13 cellular contexts compared by ENCODE assay signal in genomic region chr1:154940213-154940879, GRCh38. TPM values are rescaled to one million over a fixed set of nuclear protein-coding genes. Genes with fewer than 3 reads are reported as not detected.
A peak's percentile ranks its signal among the peaks of the same experiment; 100 is the strongest.
DNase-seq lines count a peak whose midpoint lies in the region; ATAC-seq, FAIRE-seq and TF ChIP-seq lines count a peak whose summit lies in the region.
"Had no signal": no experiment of that assay in that cellular context is flagged by ENCODE, and none has a peak within 500 bp of the region (broad histone marks: within the 10 kb centered on the region; RNA-seq: fewer than 3 reads in every experiment).

No MANE protein-coding gene starts in this region.

- no peak for TF ChIP-seq CTCF in kidney (IDR thresholded peaks at IDR 0.05; ENCODE audit: borderline replicate concordance, extremely low read depth, insufficient read depth)
- no peak for TF ChIP-seq CTCF in vagina (IDR thresholded peaks at IDR 0.05)
- TF ChIP-seq CTCF in left lung (IDR thresholded peaks at IDR 0.05), result no peak

- peak; percentile 3 for DNase-seq in stimulated activated CD4-positive, alpha-beta T cell treated with anti-CD3 and anti-CD28 coated beads, Interleukin-4, amount 100 ng/mL, for 24 hours
- DNase-seq in stimulated activated CD4-positive, alpha-beta T cell treated with anti-CD3 and anti-CD28 coated beads, Interleukin-4, amount 100 ng/mL, for 1 hour, result no peak
- no peak for DNase-seq in activated CD4-positive, alpha-beta memory T cell treated with anti-CD3 and anti-CD28 coated beads, Interleukin-2, amount 10 ng/mL, durations not matched to agents 7 days and 5 days
- DNase-seq in kidney (peak; percentile 34), vagina (ENCODE audit: extremely low spot score in 2 of 2) (no peak), NCI-H345 treated with DMSO at 0.1 percent for 48 hours (lab: John Stamatoyannopoulos, UW; ENCODE audit: unreplicated experiment) (no peak), left lung (no peak)
- DNase-seq in stimulated activated CD4-positive, alpha-beta T cell treated with anti-CD3 and anti-CD28 coated beads, Interleukin-12 subunit alpha, Interleukin-12 subunit beta, amount 100 ng/mL, for 4 hours, result no peak
- DNase-seq: activated CD8-positive, alpha-beta memory T cell treated with anti-CD3 and anti-CD28 coated beads, Interleukin-2, amount 50 U/mL, for 4 hours; mammary epithelial cell; NCI-H226; SW 1271 had no signal

- no peak for ATAC-seq in left lung

- H3K9me3 Mint-ChIP-seq in activated CD4-positive, alpha-beta memory T cell treated with anti-CD3 and anti-CD28 coated beads, Interleukin-2, amount 10 ng/mL, durations not matched to agents 7 days and 5 days, result no peaks in the 10 kb centered on the region

- intact Hi-C loops in kidney (cut with DNase I) (no loop called here), vagina (cut with DNase I) (no loop called here), left lung (cut with DNase I) (no loop called here)

- CTCF ChIA-PET in activated CD4-positive, alpha-beta memory T cell treated with anti-CD3 and anti-CD28 coated beads, Interleukin-2, amount 10 ng/mL, durations not matched to agents 7 days and 5 days (lab: Charles Lee), result interaction anchor here (0.5 to 1.0 kb wide), 4 partner anchors 21 to 145 kb away, joined by 3 to 4 read pairs (median 4); partner anchors contain the start of gene PYGO2

- H3K27ac ChIP-seq in kidney (ENCODE audit: low read depth in 2 of 2, low read length in 2 of 2) (no peak overlapping the region), vagina (peak overlapping the region; percentile 99), left lung (no peak overlapping the region)

- peaks cover 20 to 36% of the 10 kb centered on the region in 2 donors for H3K4me1 ChIP-seq in kidney (ENCODE audit: control insufficient read depth in 1 of 2, insufficient read depth in 1 of 2, low read depth in 1 of 2, low read length in 2 of 2)
- H3K4me1 ChIP-seq in vagina, result peaks cover 79% of the 10 kb centered on the region
- H3K4me1 ChIP-seq in left lung, result peaks cover 19 to 53% of the 10 kb centered on the region in 2 donors

- H3K9me3 ChIP-seq in kidney (ENCODE audit: control insufficient read depth in 1 of 2, low read length in 2 of 2) (no peaks in the 10 kb centered on the region), vagina (no peaks in the 10 kb centered on the region), left lung (no peaks in the 10 kb centered on the region)

- H3K27me3 ChIP-seq in vagina, result no peaks in the 10 kb centered on the region
- no peaks in the 10 kb centered on the region for H3K27me3 ChIP-seq in left lung

- H3K4me3 Mint-ChIP-seq in activated CD4-positive, alpha-beta memory T cell treated with anti-CD3 and anti-CD28 coated beads, Interleukin-2, amount 10 ng/mL, durations not matched to agents 7 days and 5 days, result no peak overlapping the region

- H3K36me3 Mint-ChIP-seq in activated CD4-positive, alpha-beta memory T cell treated with anti-CD3 and anti-CD28 coated beads, Interleukin-2, amount 10 ng/mL, durations not matched to agents 7 days and 5 days (ENCODE audit: low read depth), result peaks cover 16% of the 10 kb centered on the region

- TF ChIP-seq POLR2A in vagina (IDR thresholded peaks at IDR 0.05), result no peak

- H3K4me1 Mint-ChIP-seq in activated CD4-positive, alpha-beta memory T cell treated with anti-CD3 and anti-CD28 coated beads, Interleukin-2, amount 10 ng/mL, durations not matched to agents 7 days and 5 days, result peaks cover 79% of the 10 kb centered on the region

- POLR2A ChIA-PET in activated CD4-positive, alpha-beta memory T cell treated with anti-CD3 and anti-CD28 coated beads, Interleukin-2, amount 10 ng/mL, durations not matched to agents 7 days and 5 days (lab: Charles Lee), result interaction anchor here (0.9 to 1.6 kb wide), 9 partner anchors 14 to 759 kb away, joined by 3 to 7 read pairs (median 3); partner anchors contain the start of genes CKS1B, FLAD1 and SHC1

- no peak for FAIRE-seq in kidney (lab: Jason Lieb, UNC)

- H3K36me3 ChIP-seq in kidney (ENCODE audit: control insufficient read depth in 1 of 2, insufficient read depth in 2 of 2, low read length in 2 of 2) (no peaks in the 10 kb centered on the region), vagina (no peaks in the 10 kb centered on the region), left lung (peaks cover 0 to 9% of the 10 kb centered on the region in 2 donors)

- no peak overlapping the region for H3K9ac ChIP-seq in kidney (ENCODE audit: low read length in 2 of 2)

- H3K27me3 Mint-ChIP-seq in activated CD4-positive, alpha-beta memory T cell treated with anti-CD3 and anti-CD28 coated beads, Interleukin-2, amount 10 ng/mL, durations not matched to agents 7 days and 5 days, result no peaks in the 10 kb centered on the region

- H3K4me3 ChIP-seq in kidney (ENCODE audit: low read length in 2 of 2) (no peak overlapping the region), vagina (no peak overlapping the region), left lung (no peak overlapping the region)
- H3K4me3 ChIP-seq: coronary artery had no signal

- H3K27ac Mint-ChIP-seq in activated CD4-positive, alpha-beta memory T cell treated with anti-CD3 and anti-CD28 coated beads, Interleukin-2, amount 10 ng/mL, durations not matched to agents 7 days and 5 days, result peak overlapping the region; percentile 96

RNA-seq across cellular contexts. Expression of gene PMVK, which starts 3.8 kb away (rescaled TPM):
- total RNA-seq in activated CD4-positive, alpha-beta memory T cell treated with anti-CD3 and anti-CD28 coated beads, Interleukin-2, amount 10 ng/mL, durations not matched to agents 7 days and 5 days, result 10 to 100 TPM; 40.7 to 41.8 TPM
- total RNA-seq in kidney (42.0 TPM), vagina (20.6 TPM), left lung (10 to 100 TPM; 39.6 to 44.3 TPM)
- 132 TPM for polyA plus RNA-seq in kidney (ENCODE audit: insufficient read depth, low read depth, low replicate concordance)

RNA-seq across cellular contexts. Expression of gene PBXIP1, which starts 15.6 kb away (rescaled TPM):
- 100 to 1,000 TPM; 169 TPM for total RNA-seq in activated CD4-positive, alpha-beta memory T cell treated with anti-CD3 and anti-CD28 coated beads, Interleukin-2, amount 10 ng/mL, durations not matched to agents 7 days and 5 days
- total RNA-seq in kidney (83.9 TPM), vagina (56.5 TPM), left lung (10 to 100 TPM; 32.6 to 83.5 TPM)
- 115 TPM for polyA plus RNA-seq in kidney (ENCODE audit: insufficient read depth, low read depth, low replicate concordance)

RNA-seq across cellular contexts. Expression of gene PYGO2, which starts 21.2 kb away (rescaled TPM):
- 10 to 100 TPM; 48.7 to 49.7 TPM for total RNA-seq in activated CD4-positive, alpha-beta memory T cell treated with anti-CD3 and anti-CD28 coated beads, Interleukin-2, amount 10 ng/mL, durations not matched to agents 7 days and 5 days
- total RNA-seq in kidney, result 32.8 TPM
- 26.9 TPM for polyA plus RNA-seq in kidney (ENCODE audit: insufficient read depth, low read depth, low replicate concordance)
- 19.2 TPM for total RNA-seq in vagina
- 10 to 100 TPM; 26.6 to 30.9 TPM for total RNA-seq in left lung

RNA-seq across cellular contexts. Expression of gene SHC1, which starts 30.2 kb away (rescaled TPM):
- total RNA-seq in activated CD4-positive, alpha-beta memory T cell treated with anti-CD3 and anti-CD28 coated beads, Interleukin-2, amount 10 ng/mL, durations not matched to agents 7 days and 5 days, result 10 to 100 TPM; 80.7 to 80.8 TPM
- total RNA-seq in kidney (153 TPM), vagina (110 TPM), left lung (100 to 1,000 TPM; 134 to 144 TPM)
- polyA plus RNA-seq in kidney (ENCODE audit: insufficient read depth, low read depth, low replicate concordance), result 43.8 TPM

RNA-seq across cellular contexts. Expression of gene CKS1B, which starts 34.1 kb away (rescaled TPM):
- total RNA-seq in activated CD4-positive, alpha-beta memory T cell treated with anti-CD3 and anti-CD28 coated beads, Interleukin-2, amount 10 ng/mL, durations not matched to agents 7 days and 5 days, result 100 to 1,000 TPM; 151 to 162 TPM
- 23.1 TPM for total RNA-seq in kidney
- polyA plus RNA-seq in kidney (ENCODE audit: insufficient read depth, low read depth, low replicate concordance), result 43.1 TPM
- total RNA-seq in vagina, result 30.4 TPM
- total RNA-seq in left lung, result 10 to 100 TPM; 29.7 to 40.8 TPM

Comparison
In these comparisons a context has a peak if more than half of its experiments do, and no peak if none do; other contexts are left out.
1. DNase-seq: peak in stimulated activated CD4-positive, alpha-beta T cell treated with anti-CD3 and anti-CD28 coated beads, Interleukin-4, amount 100 ng/mL, for 24 hours (single experiment) and kidney (single experiment); none in stimulated activated CD4-positive, alpha-beta T cell treated with anti-CD3 and anti-CD28 coated beads, Interleukin-4, amount 100 ng/mL, for 1 hour (single experiment), activated CD4-positive, alpha-beta memory T cell treated with anti-CD3 and anti-CD28 coated beads, Interleukin-2, amount 10 ng/mL, durations not matched to agents 7 days and 5 days (single experiment), vagina (0 of 2), NCI-H345 treated with DMSO at 0.1 percent for 48 hours (single experiment), stimulated activated CD4-positive, alpha-beta T cell treated with anti-CD3 and anti-CD28 coated beads, Interleukin-12 subunit alpha, Interleukin-12 subunit beta, amount 100 ng/mL, for 4 hours (single experiment) and left lung (0 of 2).